8 cellular contexts compared by ENCODE assay signal in genomic region chr9:137222190-137223077, GRCh38. TPM values are rescaled to one million over a fixed set of nuclear protein-coding genes. Genes with fewer than 3 reads are reported as not detected.
DNase-seq lines count a peak whose midpoint lies in the region; ATAC-seq and TF ChIP-seq lines count a peak whose summit lies in the region.

Gene RNF208 (minus strand): TSS chr9:137222240. CDS start chr9:137221212, 1,028 bp downstream.

- TF ChIP-seq CTCF in C4-2B (conservative IDR thresholded peaks at IDR 0.05): no peak

- peaks cover 15% of the 10 kb centered on the region for H3K4me1 ChIP-seq in neuron (ENCODE audit: insufficient read depth, low read length)

- ATAC-seq in esophagus mucosa (no peak), HG02623 (IDR thresholded peaks at IDR 0.05; ENCODE audit: unreplicated experiment) (no peak)

- H3K4me3 ChIP-seq in H7 (ENCODE audit: insufficient read depth, low read depth, low read length): peak within 1 kb of the TSS; percentile 78
- H3K4me3 ChIP-seq in neuron (ENCODE audit: low read length): peak within 1 kb of the TSS; percentile 98

- DNase-seq in H7 (peak; percentile 87), SK-N-DZ (ENCODE audit: low spot score) (peak; percentile 60), NCI-H1048 (lab: John Stamatoyannopoulos, UW) (no peak)
- no peak for DNase-seq in stimulated activated CD8-positive, alpha-beta memory T cell treated with anti-CD3 and anti-CD28 coated beads, Interleukin-4, amount 100 ng/mL, for 48 hours

- H3K27ac ChIP-seq in C4-2B: peak within 1 kb of the TSS; percentile 88

- H3K9me3 ChIP-seq in neuron (ENCODE audit: low read length): no peaks in the 10 kb centered on the region

- H3K27me3 ChIP-seq in H7 (ENCODE audit: control insufficient read depth, insufficient read depth, low read length): peaks cover 10% of the 10 kb centered on the region
- H3K27me3 ChIP-seq in neuron (ENCODE audit: insufficient read depth, low read length): no peaks in the 10 kb centered on the region

- H2AFZ ChIP-seq in neuron (ENCODE audit: low read depth, low read length): no peak within 1 kb of the TSS

- H3K36me3 ChIP-seq in H7 (replicated peaks; ENCODE audit: control insufficient read depth, insufficient read depth, low read length): no peaks in the 10 kb centered on the region
- no peaks in the 10 kb centered on the region for H3K36me3 ChIP-seq in neuron (ENCODE audit: insufficient read depth, low read length)

RNA-seq across cellular contexts. Expression of gene RNF208, which starts in this region (rescaled TPM):
- 1.0 TPM in 2 replicates for total RNA-seq in H7 (2014; rRNA removed; shearing (Covaris generic))
- 1.0 and 1.9 TPM in 2 replicates for polyA plus RNA-seq in SK-N-DZ (2014; cell fraction: cytosol; rRNA removed)
- 6.4 and 8.4 TPM in 2 replicates for polyA plus RNA-seq in SK-N-DZ (2014; cell fraction: nucleus; rRNA removed)
- 11.2 TPM for total RNA-seq in esophagus mucosa

Comparison
In these comparisons a context has a peak if more than half of its experiments do, and no peak if none do; other contexts are left out.
1. DNase-seq: peak in H7 (single experiment) and SK-N-DZ (single experiment); none in stimulated activated CD8-positive, alpha-beta memory T cell treated with anti-CD3 and anti-CD28 coated beads, Interleukin-4, amount 100 ng/mL, for 48 hours (single experiment) and NCI-H1048 (single experiment).